Comparison of ENCODE assay signal across 13 cellular contexts in genomic region chr2:163667064-163667887, GRCh38.
DNase-seq lines count a peak whose midpoint lies in the region; ATAC-seq, FAIRE-seq and TF ChIP-seq lines count a peak whose summit lies in the region.
"Had no signal": no experiment of that assay in that cellular context is flagged by ENCODE, and none has a peak within 500 bp of the region (broad histone marks: within the 10 kb centered on the region; RNA-seq: fewer than 3 reads in every experiment).

No MANE protein-coding gene starts in this region.

- H3K36me3 ChIP-seq in kidney epithelial cell (ENCODE audit: control insufficient read depth, insufficient read depth, low read length): no peaks in the 10 kb centered on the region
- H3K36me3 ChIP-seq: BLaER1 treated with 17β-estradiol and CSF1 and Interleukin-3, amounts not matched to agents 10 nM and 100 nM; thyroid gland had no signal

- POLR2A ChIA-PET in A549 (lab: Yijun Ruan, JAX): no interaction called here

- FAIRE-seq in A549 (lab: Jason Lieb, UNC): peak; percentile 93

- ATAC-seq in A549: peak; percentile 91 to 97
- ATAC-seq in HG03520 (IDR thresholded peaks at IDR 0.05; ENCODE audit: unreplicated experiment): no peak
- ATAC-seq in HG03354 (IDR thresholded peaks at IDR 0.05; ENCODE audit: poor library complexity, severe bottlenecking, unreplicated experiment): no peak
- ATAC-seq: activated naive CD4-positive, alpha-beta T cell treated with anti-CD3 and anti-CD28 coated beads, Interleukin-2, amount 50 U/mL, for 72 hours had no signal

- no peaks in the 10 kb centered on the region for H3K27me3 ChIP-seq in kidney epithelial cell (ENCODE audit: control insufficient read depth, insufficient read depth, low read length)
- H3K27me3 ChIP-seq: BLaER1 treated with 17β-estradiol and CSF1 and Interleukin-3, amounts not matched to agents 10 nM and 100 nM; thyroid gland had no signal

- H3K4me2 ChIP-seq in A549: peak overlapping the region; percentile 77
- H3K4me2 ChIP-seq: BLaER1 treated with 17β-estradiol and CSF1 and Interleukin-3, amounts not matched to agents 10 nM and 100 nM had no signal

- no peak for TF ChIP-seq POLR2A in A549 (IDR thresholded peaks at IDR 0.05; ENCODE audit: low read length)

- peak; percentile 77 to 83; a peak in 3 of 5 replicates for TF ChIP-seq EP300 in A549 (IDR thresholded peaks at IDR 0.05)

- peak overlapping the region; percentile 73 to 78 for H3K27ac ChIP-seq in A549
- H3K27ac ChIP-seq: thyroid gland had no signal

- H3K4me3 ChIP-seq in A549 (no peak overlapping the region; the same call in 2 of the 3 replicates), cardiac fibroblast (replicated peaks in 1 of 2; ENCODE audit: low read depth in 2 of 2, low read length in 2 of 2) (no peak overlapping the region), kidney epithelial cell (ENCODE audit: low read depth, low read length) (no peak overlapping the region)
- H3K4me3 ChIP-seq: BLaER1 treated with 17β-estradiol and CSF1 and Interleukin-3, amounts not matched to agents 10 nM and 100 nM; thyroid gland had no signal

- no peak for TF ChIP-seq CTCF in A549 (IDR thresholded peaks at IDR 0.05)
- TF ChIP-seq CTCF in cardiac fibroblast (IDR thresholded peaks at IDR 0.05; ENCODE audit: low read depth, low read length): no peak
- TF ChIP-seq CTCF in kidney epithelial cell (IDR thresholded peaks at IDR 0.05; ENCODE audit: insufficient read depth, low read length, poor library complexity, severe bottlenecking): no peak

- CTCF ChIA-PET in A549 (lab: Yijun Ruan, JAX): interaction anchor here (0.6 to 0.9 kb wide), 2 partner anchors 34 to 463 kb away, joined by 3 read pairs; no protein-coding TSS in a partner anchor

- peaks cover 4% of the 10 kb centered on the region; the same call in 1 of the 3 replicates for H3K9me3 ChIP-seq in A549
- H3K9me3 ChIP-seq: thyroid gland had no signal

- TF ChIP-seq RAD21 in A549 (conservative IDR thresholded peaks at IDR 0.05 in 1 of 2, IDR thresholded peaks at IDR 0.05 in 1 of 2): peak in 1 of 2 experiments; percentile 60; a peak in 3 of 5 replicates

- WGBS in A549 (ENCODE audit: missing lambda C conversion rate): 22% methylated on average over 4 of the region's 4 CpGs

- peaks cover 62% of the 10 kb centered on the region for H3K4me1 ChIP-seq in A549
- H3K4me1 ChIP-seq: thyroid gland had no signal

- peak; percentile 40 to 89 for DNase-seq in A549 (ENCODE audit: low read depth in 1 of 2, low spot score in 1 of 2)
- DNase-seq in HuH-7.5 (ENCODE audit: low spot score): peak; percentile 11
- DNase-seq in cardiac fibroblast (ENCODE audit: low read depth in 2 of 2): peak; percentile 95 to 96
- DNase-seq in kidney epithelial cell (ENCODE audit: low read depth): peak; percentile 66
- no peak for DNase-seq in RPMI8226
- no peak for DNase-seq in NAMALWA (ENCODE audit: low spot score)
- DNase-seq: H7, NCI-H524, thyroid gland had no signal

TF ChIP-seq in A549, 52 proteins besides CTCF, POLR2A, EP300 and RAD21:
- peak; percentile 76 for TF ChIP-seq FOSL2 (IDR thresholded peaks at IDR 0.05)
- TF ChIP-seq FOSL2 (CRISPR knock-in tag; IDR thresholded peaks at IDR 0.05): peak; percentile 91
- no peak for TF ChIP-seq MAFK (IDR thresholded peaks at IDR 0.05; ENCODE audit: partially characterized antibody)
- TF ChIP-seq, protein P1, sequence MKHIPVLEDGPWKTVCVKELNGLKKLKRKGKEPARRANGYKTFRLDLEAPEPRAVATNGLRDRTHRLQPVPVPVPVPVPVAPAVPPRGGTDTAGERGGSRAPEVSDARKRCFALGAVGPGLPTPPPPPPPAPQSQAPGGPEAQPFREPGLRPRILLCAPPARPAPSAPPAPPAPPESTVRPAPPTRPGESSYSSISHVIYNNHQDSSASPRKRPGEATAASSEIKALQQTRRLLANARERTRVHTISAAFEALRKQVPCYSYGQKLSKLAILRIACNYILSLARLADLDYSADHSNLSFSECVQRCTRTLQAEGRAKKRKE (CRISPR knock-in tag; IDR thresholded peaks at IDR 0.05; ENCODE audit: low read depth): peak; percentile 57; the same call in 1 of the 2 replicates
- no peak for TF ChIP-seq HEYL (CRISPR knock-in tag; IDR thresholded peaks at IDR 0.05)
- peak; percentile 75 to 85; a peak in 4 of 5 replicates for TF ChIP-seq JUN (IDR thresholded peaks at IDR 0.05)
- no peak for TF ChIP-seq POLR2AphosphoS2 (conservative IDR thresholded peaks at IDR 0.05; ENCODE audit: low read length)
- TF ChIP-seq EHF (CRISPR knock-in tag; IDR thresholded peaks at IDR 0.05): no peak
- TF ChIP-seq ESRRA (IDR thresholded peaks at IDR 0.05; ENCODE audit: borderline replicate concordance, low read length): no peak
- TF ChIP-seq RCOR1 (IDR thresholded peaks at IDR 0.05; ENCODE audit: low read depth, low read length): no peak
- TF ChIP-seq E2F6 (IDR thresholded peaks at IDR 0.05; ENCODE audit: borderline replicate concordance, low read depth): no peak
- TF ChIP-seq CEBPB (IDR thresholded peaks at IDR 0.05): peak in 1 of 2 experiments; percentile 70; a peak in 1 of 4 replicates
- TF ChIP-seq FOXS1 (CRISPR knock-in tag; IDR thresholded peaks at IDR 0.05): peak; percentile 40; the same call in 1 of the 2 replicates
- TF ChIP-seq, protein P2, sequence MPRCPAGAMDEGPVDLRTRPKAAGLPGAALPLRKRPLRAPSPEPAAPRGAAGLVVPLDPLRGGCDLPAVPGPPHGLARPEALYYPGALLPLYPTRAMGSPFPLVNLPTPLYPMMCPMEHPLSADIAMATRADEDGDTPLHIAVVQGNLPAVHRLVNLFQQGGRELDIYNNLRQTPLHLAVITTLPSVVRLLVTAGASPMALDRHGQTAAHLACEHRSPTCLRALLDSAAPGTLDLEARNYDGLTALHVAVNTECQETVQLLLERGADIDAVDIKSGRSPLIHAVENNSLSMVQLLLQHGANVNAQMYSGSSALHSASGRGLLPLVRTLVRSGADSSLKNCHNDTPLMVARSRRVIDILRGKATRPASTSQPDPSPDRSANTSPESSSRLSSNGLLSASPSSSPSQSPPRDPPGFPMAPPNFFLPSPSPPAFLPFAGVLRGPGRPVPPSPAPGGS (IDR thresholded peaks at IDR 0.05): peak; percentile 82; the same call in 2 of the 3 replicates
- TF ChIP-seq GATA3 (IDR thresholded peaks at IDR 0.05; ENCODE audit: borderline replicate concordance): peak; percentile 90
- no peak for TF ChIP-seq ZFP36 (IDR thresholded peaks at IDR 0.05; ENCODE audit: borderline replicate concordance, partially characterized antibody)
- TF ChIP-seq CBX2 (IDR thresholded peaks at IDR 0.05; ENCODE audit: borderline replicate concordance, low read depth): no peak
- no peak for TF ChIP-seq REST (IDR thresholded peaks at IDR 0.05)
- TF ChIP-seq, protein P3, sequence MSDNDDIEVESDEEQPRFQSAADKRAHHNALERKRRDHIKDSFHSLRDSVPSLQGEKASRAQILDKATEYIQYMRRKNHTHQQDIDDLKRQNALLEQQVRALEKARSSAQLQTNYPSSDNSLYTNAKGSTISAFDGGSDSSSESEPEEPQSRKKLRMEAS (IDR thresholded peaks at IDR 0.05): peak; percentile 73
- TF ChIP-seq HOXB13 (CRISPR knock-in tag; IDR thresholded peaks at IDR 0.05; ENCODE audit: low read depth): peak; percentile 49; the same call in 1 of the 2 replicates
- peak; percentile 94 for TF ChIP-seq JUNB (IDR thresholded peaks at IDR 0.05)

Comparison
In these comparisons a context has a peak if more than half of its experiments do, and no peak if none do; other contexts are left out.
1. ATAC-seq: peak in A549 (2 of 2); none in HG03520 (single experiment) and HG03354 (single experiment).
2. DNase-seq: peak in A549 (2 of 2), HuH-7.5 (single experiment), cardiac fibroblast (2 of 2) and kidney epithelial cell (single experiment); none in RPMI8226 (single experiment) and NAMALWA (single experiment).